In genomic region chr9:105251733-105252404, GRCh38 we compare ENCODE assay signal across 1 cellular context.
TF ChIP-seq lines count a peak whose summit lies in the region.

No MANE protein-coding gene starts in this region.

TF ChIP-seq in HepG2, 621 proteins besides CTCF, POLR2A, EP300 and RAD21 (continued from another document):
- TF ChIP-seq, protein P1, sequence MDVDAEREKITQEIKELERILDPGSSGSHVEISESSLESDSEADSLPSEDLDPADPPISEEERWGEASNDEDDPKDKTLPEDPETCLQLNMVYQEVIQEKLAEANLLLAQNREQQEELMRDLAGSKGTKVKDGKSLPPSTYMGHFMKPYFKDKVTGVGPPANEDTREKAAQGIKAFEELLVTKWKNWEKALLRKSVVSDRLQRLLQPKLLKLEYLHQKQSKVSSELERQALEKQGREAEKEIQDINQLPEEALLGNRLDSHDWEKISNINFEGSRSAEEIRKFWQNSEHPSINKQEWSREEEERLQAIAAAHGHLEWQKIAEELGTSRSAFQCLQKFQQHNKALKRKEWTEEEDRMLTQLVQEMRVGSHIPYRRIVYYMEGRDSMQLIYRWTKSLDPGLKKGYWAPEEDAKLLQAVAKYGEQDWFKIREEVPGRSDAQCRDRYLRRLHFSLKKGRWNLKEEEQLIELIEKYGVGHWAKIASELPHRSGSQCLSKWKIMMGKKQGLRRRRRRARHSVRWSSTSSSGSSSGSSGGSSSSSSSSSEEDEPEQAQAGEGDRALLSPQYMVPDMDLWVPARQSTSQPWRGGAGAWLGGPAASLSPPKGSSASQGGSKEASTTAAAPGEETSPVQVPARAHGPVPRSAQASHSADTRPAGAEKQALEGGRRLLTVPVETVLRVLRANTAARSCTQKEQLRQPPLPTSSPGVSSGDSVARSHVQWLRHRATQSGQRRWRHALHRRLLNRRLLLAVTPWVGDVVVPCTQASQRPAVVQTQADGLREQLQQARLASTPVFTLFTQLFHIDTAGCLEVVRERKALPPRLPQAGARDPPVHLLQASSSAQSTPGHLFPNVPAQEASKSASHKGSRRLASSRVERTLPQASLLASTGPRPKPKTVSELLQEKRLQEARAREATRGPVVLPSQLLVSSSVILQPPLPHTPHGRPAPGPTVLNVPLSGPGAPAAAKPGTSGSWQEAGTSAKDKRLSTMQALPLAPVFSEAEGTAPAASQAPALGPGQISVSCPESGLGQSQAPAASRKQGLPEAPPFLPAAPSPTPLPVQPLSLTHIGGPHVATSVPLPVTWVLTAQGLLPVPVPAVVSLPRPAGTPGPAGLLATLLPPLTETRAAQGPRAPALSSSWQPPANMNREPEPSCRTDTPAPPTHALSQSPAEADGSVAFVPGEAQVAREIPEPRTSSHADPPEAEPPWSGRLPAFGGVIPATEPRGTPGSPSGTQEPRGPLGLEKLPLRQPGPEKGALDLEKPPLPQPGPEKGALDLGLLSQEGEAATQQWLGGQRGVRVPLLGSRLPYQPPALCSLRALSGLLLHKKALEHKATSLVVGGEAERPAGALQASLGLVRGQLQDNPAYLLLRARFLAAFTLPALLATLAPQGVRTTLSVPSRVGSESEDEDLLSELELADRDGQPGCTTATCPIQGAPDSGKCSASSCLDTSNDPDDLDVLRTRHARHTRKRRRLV (CRISPR knock-in tag; IDR thresholded peaks at IDR 0.05): no peak
- no peak for TF ChIP-seq ZNF431 (CRISPR knock-in tag; IDR thresholded peaks at IDR 0.05; ENCODE audit: borderline replicate concordance, low read depth)
- TF ChIP-seq MBD4 (IDR thresholded peaks at IDR 0.05; ENCODE audit: borderline replicate concordance, low read length): no peak
- no peak for TF ChIP-seq ZNF230 (CRISPR knock-in tag; IDR thresholded peaks at IDR 0.05)
- TF ChIP-seq ZNF101 (CRISPR knock-in tag; IDR thresholded peaks at IDR 0.05; ENCODE audit: borderline replicate concordance, low read depth): no peak
- TF ChIP-seq BHLHE40 (IDR thresholded peaks at IDR 0.05; ENCODE audit: low read length): no peak
- no peak for TF ChIP-seq ZNF737 (CRISPR knock-in tag; IDR thresholded peaks at IDR 0.05; ENCODE audit: borderline replicate concordance)
- no peak for TF ChIP-seq LCORL (IDR thresholded peaks at IDR 0.05)
- no peak; the same call in 1 of the 2 replicates for TF ChIP-seq LCORL (CRISPR knock-in tag; IDR thresholded peaks at IDR 0.05)
- TF ChIP-seq HNF4G (IDR thresholded peaks at IDR 0.05; ENCODE audit: borderline replicate concordance, low read depth, low read length): 0 out of 2 replicates have a peak, but pooled peaks have one; percentile 53
- no peak for TF ChIP-seq HNF4G (CRISPR knock-in tag; IDR thresholded peaks at IDR 0.05; ENCODE audit: borderline replicate concordance, low read depth)
- peak; percentile 98 for TF ChIP-seq ZNF644 (CRISPR knock-in tag; IDR thresholded peaks at IDR 0.05; ENCODE audit: low read depth)
- TF ChIP-seq ZNF280D (CRISPR knock-in tag; IDR thresholded peaks at IDR 0.05): 0 out of 2 replicates have a peak, but pooled peaks have one; percentile 48
